Comparison of ENCODE assay signal across 8 cellular contexts in the genomic region with DNA sequence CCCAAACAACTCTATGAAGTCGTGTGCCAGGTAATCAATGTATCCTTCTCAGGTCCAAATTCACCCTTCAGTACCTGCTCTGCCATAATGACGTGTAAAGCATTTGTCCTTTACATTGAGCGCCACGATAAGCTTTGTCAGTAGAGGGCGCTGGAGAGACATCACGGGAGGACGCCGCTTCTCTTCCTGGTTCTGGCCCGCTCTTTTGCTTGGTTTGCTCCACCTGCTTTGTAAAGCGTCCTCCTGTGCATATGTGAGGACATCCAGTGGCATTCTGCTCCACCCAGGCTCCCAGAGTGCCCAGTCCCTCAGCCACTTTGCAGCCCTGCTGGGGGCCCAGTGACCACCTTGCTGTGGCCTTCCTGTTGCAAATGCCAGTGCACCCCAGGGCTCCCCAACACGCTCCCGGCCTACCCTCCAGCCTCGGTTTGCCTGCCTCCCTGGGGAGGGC.
DNase-seq lines count a peak whose midpoint lies in the region; FAIRE-seq and TF ChIP-seq lines count a peak whose summit lies in the region.

No MANE protein-coding gene starts in this region.

- H3K27ac Mint-ChIP-seq in CD14-positive monocyte, result no peak overlapping the region
- H3K27ac Mint-ChIP-seq in activated CD4-positive, alpha-beta T cell treated with anti-CD3 and anti-CD28 coated beads, Interleukin-2, amount 10 ng/mL, durations not matched to agents 7 days and 5 days, result no peak overlapping the region

- DNase-seq in CD14-positive monocyte (ENCODE audit: low spot score) (peak; percentile 51), GM18507 (ENCODE audit: extremely low spot score, insufficient read length, low read depth) (peak; percentile 14), M059J (ENCODE audit: low read depth) (peak; percentile 32), islet precursor cell (peak; percentile 81), H54 (ENCODE audit: insufficient read length, low spot score) (no peak), NCI-H510A treated with DMSO at 0.1 percent for 48 hours (lab: John Stamatoyannopoulos, UW) (no peak), Peyer's patch (no peak)
- peak; percentile 48 for DNase-seq in activated CD4-positive, alpha-beta T cell treated with anti-CD3 and anti-CD28 coated beads, Interleukin-2, amount 10 ng/mL, durations not matched to agents 7 days and 5 days

- no peak overlapping the region for H3K27ac ChIP-seq in Peyer's patch

- FAIRE-seq in GM18507 (lab: Jason Lieb, UNC) (peak; percentile 79), H54 (lab: Jason Lieb, UNC) (no peak)

- no peaks in the 10 kb centered on the region for H3K9me3 ChIP-seq in Peyer's patch

- H3K4me3 ChIP-seq in Peyer's patch, result no peak overlapping the region

- TF ChIP-seq CTCF in CD14-positive monocyte (IDR thresholded peaks at IDR 0.05), result peak; percentile 74
- TF ChIP-seq CTCF in Peyer's patch (IDR thresholded peaks at IDR 0.05), result peak in 2 of 6 experiments; percentile 16 to 31

- H3K36me3 Mint-ChIP-seq in CD14-positive monocyte, result no peaks in the 10 kb centered on the region
- H3K36me3 Mint-ChIP-seq in activated CD4-positive, alpha-beta T cell treated with anti-CD3 and anti-CD28 coated beads, Interleukin-2, amount 10 ng/mL, durations not matched to agents 7 days and 5 days (ENCODE audit: low read depth), result no peaks in the 10 kb centered on the region

- H3K27me3 Mint-ChIP-seq in CD14-positive monocyte (ENCODE audit: low read depth in 3 of 3), result peaks cover 0 to 2% (median 0%) of the 10 kb centered on the region in 3 donors
- H3K27me3 Mint-ChIP-seq in activated CD4-positive, alpha-beta T cell treated with anti-CD3 and anti-CD28 coated beads, Interleukin-2, amount 10 ng/mL, durations not matched to agents 7 days and 5 days, result peaks cover 5% of the 10 kb centered on the region

- no peaks in the 10 kb centered on the region for H3K4me1 ChIP-seq in Peyer's patch

- H3K36me3 ChIP-seq in Peyer's patch, result no peaks in the 10 kb centered on the region

- peaks cover 0 to 11% (median 8%) of the 10 kb centered on the region in 7 donors for H3K9me3 Mint-ChIP-seq in CD14-positive monocyte
- H3K9me3 Mint-ChIP-seq in activated CD4-positive, alpha-beta T cell treated with anti-CD3 and anti-CD28 coated beads, Interleukin-2, amount 10 ng/mL, durations not matched to agents 7 days and 5 days, result peaks cover 6% of the 10 kb centered on the region

- peaks cover 5% of the 10 kb centered on the region for H3K4me1 Mint-ChIP-seq in CD14-positive monocyte
- H3K4me1 Mint-ChIP-seq in activated CD4-positive, alpha-beta T cell treated with anti-CD3 and anti-CD28 coated beads, Interleukin-2, amount 10 ng/mL, durations not matched to agents 7 days and 5 days, result no peaks in the 10 kb centered on the region

- CTCF ChIA-PET in activated CD4-positive, alpha-beta T cell treated with anti-CD3 and anti-CD28 coated beads, Interleukin-2, amount 10 ng/mL, durations not matched to agents 7 days and 5 days (lab: Charles Lee), result no interaction called here

- no peak for TF ChIP-seq POLR2A in H54 (IDR thresholded peaks at IDR 0.05; ENCODE audit: low read depth, low read length)
- no peak for TF ChIP-seq POLR2A in Peyer's patch (IDR thresholded peaks at IDR 0.05)

- POLR2A ChIA-PET in activated CD4-positive, alpha-beta T cell treated with anti-CD3 and anti-CD28 coated beads, Interleukin-2, amount 10 ng/mL, durations not matched to agents 7 days and 5 days (lab: Charles Lee), result no interaction called here

- no peaks in the 10 kb centered on the region for H3K27me3 ChIP-seq in Peyer's patch

- intact Hi-C loops in CD14-positive monocyte (cut with micrococcal nuclease), result no loop called here

- peak overlapping the region; percentile 40 to 52 for H3K4me3 Mint-ChIP-seq in CD14-positive monocyte
- H3K4me3 Mint-ChIP-seq in activated CD4-positive, alpha-beta T cell treated with anti-CD3 and anti-CD28 coated beads, Interleukin-2, amount 10 ng/mL, durations not matched to agents 7 days and 5 days, result no peak overlapping the region

Comparison
In these comparisons a context has a peak if more than half of its experiments do, and no peak if none do; other contexts are left out.
1. DNase-seq: peak in CD14-positive monocyte (single experiment), GM18507 (single experiment), M059J (single experiment), activated CD4-positive, alpha-beta T cell treated with anti-CD3 and anti-CD28 coated beads, Interleukin-2, amount 10 ng/mL, durations not matched to agents 7 days and 5 days (single experiment) and islet precursor cell (single experiment); none in H54 (single experiment), NCI-H510A treated with DMSO at 0.1 percent for 48 hours (single experiment) and Peyer's patch (0 of 3).